In genomic region chr1:208326033-208326432, GRCh38 we compare ENCODE assay signal across 20 cellular contexts.
A peak's percentile ranks its signal among the peaks of the same experiment; 100 is the strongest.
DNase-seq lines count a peak whose midpoint lies in the region; ATAC-seq and TF ChIP-seq lines count a peak whose summit lies in the region.
"Had no signal": no experiment of that assay in that cellular context is flagged by ENCODE, and none has a peak within 500 bp of the region (broad histone marks: within the 10 kb centered on the region; RNA-seq: fewer than 3 reads in every experiment).

No MANE protein-coding gene starts in this region.

- H3K4me1 Mint-ChIP-seq in natural killer cell, result no peaks in the 10 kb centered on the region

- TF ChIP-seq CTCF in NB4 (IDR thresholded peaks at IDR 0.05; ENCODE audit: low read depth, low read length) (no peak), epithelial cell of esophagus (IDR thresholded peaks at IDR 0.05; ENCODE audit: insufficient read depth, low read depth, low read length, missing control alignments) (no peak), natural killer cell (IDR thresholded peaks at IDR 0.05) (no peak)

- DNase-seq in NCI-H748 (lab: John Stamatoyannopoulos, UW; ENCODE audit: unreplicated experiment), result peak; percentile 2
- DNase-seq in NCI-H748 treated with DMSO at 0.1 percent for 48 hours (lab: John Stamatoyannopoulos, UW), result no peak
- DNase-seq in HT-29 (ENCODE audit: low spot score), result peak; percentile 2
- DNase-seq in NB4 (ENCODE audit: low read depth), result peak; percentile 2
- peak; percentile 17 for DNase-seq in epithelial cell of esophagus (ENCODE audit: low read depth)
- no peak for DNase-seq in natural killer cell
- DNase-seq: BE2C, DMS79 treated with DMSO at 0.1 percent for 48 hours, H9, MV-4-11, NCI-H1417 treated with DMSO at 0.1 percent for 48 hours, NCI-H1930, NCI-H2171, NCI-H446, NCI-H526, T-helper 1 cell had no signal

- H3K9me3 Mint-ChIP-seq in natural killer cell, result no peaks in the 10 kb centered on the region
- H3K9me3 Mint-ChIP-seq: H9 had no signal

- H3K4me3 Mint-ChIP-seq in natural killer cell, result no peak overlapping the region
- H3K4me3 Mint-ChIP-seq: H9 had no signal

- peaks cover 14 to 21% of the 10 kb centered on the region in 2 donors for H3K27me3 Mint-ChIP-seq in natural killer cell (ENCODE audit: low read depth in 2 of 2)

- TF ChIP-seq POLR2A in NB4 (IDR thresholded peaks at IDR 0.05; ENCODE audit: extremely low read depth, insufficient read length), result no peak

- no peak overlapping the region for H3K27ac Mint-ChIP-seq in natural killer cell
- H3K27ac Mint-ChIP-seq: H9 had no signal

- H3K4me3 ChIP-seq in NB4 (ENCODE audit: low read depth, low read length) (no peak overlapping the region), epithelial cell of esophagus (ENCODE audit: low read length) (no peak overlapping the region)
- H3K4me3 ChIP-seq: GM12878, SJSA1 had no signal

- ATAC-seq in natural killer cell, result no peak
- no peak for ATAC-seq in GM21515 (IDR thresholded peaks at IDR 0.05; ENCODE audit: unreplicated experiment)
- ATAC-seq: GM12878, Right ventricle myocardium inferior had no signal

- no peaks in the 10 kb centered on the region for H3K36me3 Mint-ChIP-seq in natural killer cell

- intact Hi-C loops in natural killer cell (cut with micrococcal nuclease), result no loop called here

Comparison
In these comparisons a context has a peak if more than half of its experiments do, and no peak if none do; other contexts are left out.
1. DNase-seq: peak in NCI-H748 (single experiment), HT-29 (single experiment), NB4 (single experiment) and epithelial cell of esophagus (single experiment); none in NCI-H748 treated with DMSO at 0.1 percent for 48 hours (single experiment) and natural killer cell (single experiment).